12 cellular contexts compared by ENCODE assay signal in the genomic region with DNA sequence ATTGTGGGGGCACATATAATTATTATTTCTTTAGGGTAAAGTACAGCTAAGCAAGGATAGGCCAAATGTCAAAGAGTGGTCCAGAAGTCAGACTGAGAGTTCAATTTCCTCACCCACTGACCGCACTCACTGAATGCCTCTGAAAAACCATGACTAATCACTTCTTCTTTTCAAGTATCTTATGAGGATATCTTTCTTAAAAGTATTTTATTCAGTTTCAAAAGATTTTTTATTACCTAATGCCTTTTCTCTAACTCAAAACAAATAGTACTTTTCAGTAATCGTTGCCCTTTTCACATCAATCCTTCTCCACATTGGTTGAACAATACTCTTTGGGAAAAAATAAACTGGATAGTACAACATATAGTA.
DNase-seq lines count a peak whose midpoint lies in the region; ATAC-seq, FAIRE-seq and TF ChIP-seq lines count a peak whose summit lies in the region.
"Had no signal": no experiment of that assay in that cellular context is flagged by ENCODE, and none has a peak within 500 bp of the region (broad histone marks: within the 10 kb centered on the region; RNA-seq: fewer than 3 reads in every experiment).

No MANE protein-coding gene starts in this region.

- DNase-seq in medulla oblongata (ENCODE audit: extremely low spot score) (peak; percentile 43), D721Med (ENCODE audit: insufficient read length, low spot score) (no peak), superior temporal gyrus (ENCODE audit: extremely low spot score) (no peak), NCI-H2029 (lab: John Stamatoyannopoulos, UW) (no peak), MCF 10A (ENCODE audit: unreplicated experiment) (no peak)
- DNase-seq: activated effector memory CD4-positive, alpha-beta T cell treated with anti-CD3 and anti-CD28 coated beads, Interleukin-2, amount 50 U/mL, for 16 hours; head of caudate nucleus; right cardiac atrium; uterus had no signal

- no peak overlapping the region for H3K4me3 ChIP-seq in KMS-11 (IDR thresholded peaks at IDR 0.05; ENCODE audit: insufficient read depth, low read depth, low read length)
- H3K4me3 ChIP-seq: uterus had no signal

- no peaks in the 10 kb centered on the region for H3K27me3 ChIP-seq in KMS-11 (ENCODE audit: insufficient read depth, low read depth)
- H3K27me3 ChIP-seq: uterus had no signal

- no peak for FAIRE-seq in D721Med (lab: Jason Lieb, UNC)

- peak; percentile 57 for ATAC-seq in GM18870 (IDR thresholded peaks at IDR 0.05; ENCODE audit: unreplicated experiment)
- ATAC-seq in HG02571 (IDR thresholded peaks at IDR 0.05; ENCODE audit: unreplicated experiment): peak; percentile 64
- ATAC-seq: right cardiac atrium had no signal

- H3K4me2 ChIP-seq in KMS-11: peak overlapping the region; percentile 78

- H3K4me1 ChIP-seq in KMS-11 (ENCODE audit: low read depth, poor library complexity, severe bottlenecking): peaks cover 53% of the 10 kb centered on the region
- H3K4me1 ChIP-seq: uterus had no signal

- no TSS peak for BruUV-seq in MCF 10A (replicated peaks; lab: Mats Ljungman, UMichigan)

- POLR2A ChIA-PET in MCF 10A (lab: Yijun Ruan, JAX): interaction anchor here (0.8 kb wide), 1 partner anchor 11 kb away, joined by 3 read pairs; no protein-coding TSS in a partner anchor

- intact Hi-C loops in MCF 10A (cut with micrococcal nuclease): no loop called here

- no peaks in the 10 kb centered on the region for H3K79me2 ChIP-seq in KMS-11 (ENCODE audit: insufficient read depth, low read depth)

- CTCF ChIA-PET in MCF 10A (lab: Yijun Ruan, JAX): no interaction called here

- H3K4me1 Mint-ChIP-seq in MCF 10A (ENCODE audit: insufficient read depth, unreplicated experiment): peaks cover 14% of the 10 kb centered on the region

- TF ChIP-seq CTCF in KMS-11 (conservative IDR thresholded peaks at IDR 0.05; ENCODE audit: low read depth, low read length) (no peak), D721Med (IDR thresholded peaks at IDR 0.05; ENCODE audit: insufficient read depth, missing control alignments) (no peak), MCF 10A (IDR thresholded peaks at IDR 0.05; ENCODE audit: unreplicated experiment) (no peak)

- no peaks in the 10 kb centered on the region for H4K20me1 ChIP-seq in KMS-11 (ENCODE audit: insufficient read depth)

- H3K27ac Mint-ChIP-seq in MCF 10A (ENCODE audit: low read depth, unreplicated experiment): no peak overlapping the region

- no peaks in the 10 kb centered on the region for H3K27me3 Mint-ChIP-seq in MCF 10A (ENCODE audit: insufficient read depth, unreplicated experiment)

- H2AFZ ChIP-seq in KMS-11 (ENCODE audit: low read depth): no peak overlapping the region

- H3K4me3 Mint-ChIP-seq in MCF 10A (ENCODE audit: unreplicated experiment): no peak overlapping the region

- H3K36me3 ChIP-seq in KMS-11 (ENCODE audit: insufficient read depth): no peaks in the 10 kb centered on the region
- H3K36me3 ChIP-seq: uterus had no signal

- H3K9ac ChIP-seq in KMS-11: no peak overlapping the region

- H3K36me3 Mint-ChIP-seq in MCF 10A (ENCODE audit: insufficient read depth, unreplicated experiment): no peaks in the 10 kb centered on the region

- H3K27ac ChIP-seq in KMS-11: no peak overlapping the region
- H3K27ac ChIP-seq: uterus had no signal

- no peaks in the 10 kb centered on the region for H3K9me3 Mint-ChIP-seq in MCF 10A (ENCODE audit: unreplicated experiment)
